Comparison of ENCODE assay signal across 9 cellular contexts in genomic region chr2:121099329-121100318, GRCh38.
DNase-seq lines count a peak whose midpoint lies in the region; TF ChIP-seq lines count a peak whose summit lies in the region.
"Had no signal": no experiment of that assay in that cellular context is flagged by ENCODE, and none has a peak within 500 bp of the region (broad histone marks: within the 10 kb centered on the region; RNA-seq: fewer than 3 reads in every experiment).

No MANE protein-coding gene starts in this region.

- H3K27me3 ChIP-seq in mesendoderm (ENCODE audit: insufficient read depth, low read length, poor library complexity) = no peaks in the 10 kb centered on the region
- H3K27me3 ChIP-seq in CD4-positive, alpha-beta memory T cell (ENCODE audit: insufficient read depth, low read length) = no peaks in the 10 kb centered on the region

- no TSS peak for BruUV-seq in Calu3 (replicated peaks; lab: Mats Ljungman, UMichigan)

- no peaks in the 10 kb centered on the region for H3K9me3 Mint-ChIP-seq in Calu3 (ENCODE audit: low read depth, unreplicated experiment)
- no peaks in the 10 kb centered on the region for H3K9me3 Mint-ChIP-seq in CD4-positive, alpha-beta memory T cell
- H3K9me3 Mint-ChIP-seq: T-helper 1 cell treated with Interleukin-12 subunit alpha and Interleukin-12 subunit beta and Interleukin-4 antibody, amounts not matched to agents 30 μg/mL and 1 μg/mL, for 36 hours had no signal

- H3K4me2 ChIP-seq in mesendoderm (ENCODE audit: low read length) = no peak overlapping the region

- H3K4me3 ChIP-seq in cardiac fibroblast (replicated peaks in 1 of 2; ENCODE audit: low read depth in 2 of 2, low read length in 2 of 2) (no peak overlapping the region), mesendoderm (ENCODE audit: low read length) (no peak overlapping the region)
- H3K4me3 ChIP-seq in CD4-positive, alpha-beta memory T cell (ENCODE audit: low read length in 2 of 2) = no peak overlapping the region

- H4K8ac ChIP-seq in mesendoderm (ENCODE audit: low read depth, low read length) = no peak overlapping the region

- in situ Hi-C loops in KBM-7 (cut with MboI; ENCODE audit: low pct_unique_long_range_greater_than_20kb, low sequenced_read_pairs) = loop anchor here (25.0 kb wide), 1 partner anchor 238 kb away; no protein-coding TSS in a partner anchor

- H3K4me3 Mint-ChIP-seq in Calu3 (ENCODE audit: low read depth, unreplicated experiment) = no peak overlapping the region
- H3K4me3 Mint-ChIP-seq in CD4-positive, alpha-beta memory T cell = no peak overlapping the region
- H3K4me3 Mint-ChIP-seq: T-helper 1 cell treated with Interleukin-12 subunit alpha and Interleukin-12 subunit beta and Interleukin-4 antibody, amounts not matched to agents 30 μg/mL and 1 μg/mL, for 36 hours had no signal

- no peak overlapping the region for H3K27ac ChIP-seq in mesendoderm (ENCODE audit: low read depth, low read length)
- H3K27ac ChIP-seq in CD4-positive, alpha-beta memory T cell (ENCODE audit: low read depth, low read length) = no peak overlapping the region

- no CpG with 5 or more reads among the region's 8 CpGs for WGBS in mesendoderm (ENCODE audit: extremely low coverage, insufficient coverage, low lambda C conversion rate)

- H3K56ac ChIP-seq in mesendoderm (ENCODE audit: low read length) = no peak overlapping the region

- H4K5ac ChIP-seq in mesendoderm (ENCODE audit: low read length) = no peak overlapping the region

- H3K4me1 Mint-ChIP-seq in Calu3 (ENCODE audit: low read depth, unreplicated experiment) = no peaks in the 10 kb centered on the region
- H3K4me1 Mint-ChIP-seq in CD4-positive, alpha-beta memory T cell = peaks cover 0 to 4% (median 0%) of the 10 kb centered on the region in 4 donors

- H2BK15ac ChIP-seq in mesendoderm (replicated peaks; ENCODE audit: low read depth) = no peak overlapping the region

- peak; percentile 62 for DNase-seq in Calu3
- peak; percentile 21 for DNase-seq in KBM-7
- no peak for DNase-seq in cardiac fibroblast (ENCODE audit: low read depth in 2 of 2)
- DNase-seq in mesendoderm = peak; percentile 57
- no peak for DNase-seq in NCI-H2107 treated with DMSO at 0.1 percent for 48 hours (lab: John Stamatoyannopoulos, UW; ENCODE audit: unreplicated experiment)
- no peak for DNase-seq in CD4-positive, alpha-beta memory T cell
- DNase-seq in activated gamma-delta T cell (lab: John Stamatoyannopoulos, UW) = no peak
- DNase-seq in NOMO-1 treated with DMSO at 0.1 percent for 48 hours (lab: John Stamatoyannopoulos, UW; ENCODE audit: unreplicated experiment) = no peak

- POLR2A ChIA-PET in CD4-positive, alpha-beta memory T cell (lab: Charles Lee; ENCODE audit: partially characterized antibody) = no interaction called here

- H2AK5ac ChIP-seq in mesendoderm (ENCODE audit: low read length) = no peak overlapping the region

- no peak overlapping the region for H3K4ac ChIP-seq in mesendoderm (ENCODE audit: low read depth, low read length)

- no peaks in the 10 kb centered on the region for H3K36me3 ChIP-seq in mesendoderm (ENCODE audit: control insufficient read depth, insufficient read depth, low read length)
- no peaks in the 10 kb centered on the region for H3K36me3 ChIP-seq in CD4-positive, alpha-beta memory T cell (ENCODE audit: insufficient read depth, low read length)

- TF ChIP-seq CTCF in Calu3 (IDR thresholded peaks at IDR 0.05; ENCODE audit: unreplicated experiment) (peak; percentile 44), cardiac fibroblast (IDR thresholded peaks at IDR 0.05; ENCODE audit: low read depth, low read length) (peak; percentile 48)

- H3K18ac ChIP-seq in mesendoderm (ENCODE audit: low read length) = no peak overlapping the region

- H3K36me3 Mint-ChIP-seq in Calu3 (ENCODE audit: insufficient read depth, unreplicated experiment) = no peaks in the 10 kb centered on the region
- no peaks in the 10 kb centered on the region for H3K36me3 Mint-ChIP-seq in CD4-positive, alpha-beta memory T cell

- H3K79me1 ChIP-seq in mesendoderm (ENCODE audit: low read length) = no peaks in the 10 kb centered on the region

- no peak overlapping the region for H2BK5ac ChIP-seq in mesendoderm (ENCODE audit: low read length)

- no peak overlapping the region for H3K9ac ChIP-seq in mesendoderm (ENCODE audit: low read length)

- no peak overlapping the region for H3K27ac Mint-ChIP-seq in Calu3 (ENCODE audit: unreplicated experiment)
- no peak overlapping the region for H3K27ac Mint-ChIP-seq in CD4-positive, alpha-beta memory T cell
- H3K27ac Mint-ChIP-seq: T-helper 1 cell treated with Interleukin-12 subunit alpha and Interleukin-12 subunit beta and Interleukin-4 antibody, amounts not matched to agents 30 μg/mL and 1 μg/mL, for 36 hours had no signal

- no peaks in the 10 kb centered on the region for H3K9me3 ChIP-seq in CD4-positive, alpha-beta memory T cell (ENCODE audit: control insufficient read depth in 1 of 2, low read length in 2 of 2)

- H2BK120ac ChIP-seq in mesendoderm (ENCODE audit: low read depth, low read length) = no peak overlapping the region

- intact Hi-C loops in Calu3 (cut with micrococcal nuclease; ENCODE audit: unreplicated experiment) = no loop called here
- intact Hi-C loops in CD4-positive, alpha-beta memory T cell (cut with micrococcal nuclease) = no loop called here

- CTCF ChIA-PET in Calu3 (lab: Charles Lee) = interaction anchor here (0.7 to 1.6 kb wide), 6 partner anchors 9 to 256 kb away, joined by 3 to 5 read pairs (median 4); no protein-coding TSS in a partner anchor
- CTCF ChIA-PET in CD4-positive, alpha-beta memory T cell (lab: Charles Lee; ENCODE audit: partially characterized antibody) = no interaction called here

- H3K4me1 ChIP-seq in mesendoderm (ENCODE audit: control insufficient read depth, low read depth, low read length) = no peaks in the 10 kb centered on the region
- no peaks in the 10 kb centered on the region for H3K4me1 ChIP-seq in CD4-positive, alpha-beta memory T cell (ENCODE audit: insufficient read depth, low read length)

- H3K27me3 Mint-ChIP-seq in Calu3 (ENCODE audit: unreplicated experiment) = no peaks in the 10 kb centered on the region
- H3K27me3 Mint-ChIP-seq in CD4-positive, alpha-beta memory T cell = peaks cover 5 to 17% of the 10 kb centered on the region in 2 donors

- H3K23ac ChIP-seq in mesendoderm (ENCODE audit: low read length) = no peak overlapping the region

- no peaks in the 10 kb centered on the region for H3K79me2 ChIP-seq in mesendoderm (ENCODE audit: control insufficient read depth, insufficient read depth, low read length)

Comparison
In these comparisons a context has a peak if more than half of its experiments do, and no peak if none do; other contexts are left out.
1. DNase-seq: peak in Calu3 (single experiment), KBM-7 (single experiment) and mesendoderm (single experiment); none in cardiac fibroblast (0 of 2), NCI-H2107 treated with DMSO at 0.1 percent for 48 hours (single experiment), CD4-positive, alpha-beta memory T cell (0 of 5), activated gamma-delta T cell (single experiment) and NOMO-1 treated with DMSO at 0.1 percent for 48 hours (single experiment).